Comparison of ENCODE assay signal across 12 cellular contexts in genomic region chr17:2687074-2687418, GRCh38. TPM values are rescaled to one million over a fixed set of nuclear protein-coding genes. Genes with fewer than 3 reads are reported as not detected.
A peak's percentile ranks its signal among the peaks of the same experiment; 100 is the strongest.
DNase-seq lines count a peak whose midpoint lies in the region; ATAC-seq, FAIRE-seq and TF ChIP-seq lines count a peak whose summit lies in the region.
"Had no signal": no experiment of that assay in that cellular context is flagged by ENCODE, and none has a peak within 500 bp of the region (broad histone marks: within the 10 kb centered on the region; RNA-seq: fewer than 3 reads in every experiment).

No MANE protein-coding gene starts in this region.

- H3K36me3 ChIP-seq in adrenal gland (replicated peaks in 1 of 2) (peaks cover 0 to 42% of the 10 kb centered on the region in 2 donors), testis (ENCODE audit: low read depth, missing control alignments) (no peaks in the 10 kb centered on the region)
- peaks cover 0 to 48% (median 11%) of the 10 kb centered on the region in 3 experiments for H3K36me3 ChIP-seq in naive thymus-derived CD4-positive, alpha-beta T cell (ENCODE audit: control insufficient read depth in 2 of 3, insufficient read depth in 3 of 3, low read length in 3 of 3)

- no peaks in the 10 kb centered on the region for H3K27me3 ChIP-seq in adrenal gland
- H3K27me3 ChIP-seq in naive thymus-derived CD4-positive, alpha-beta T cell (ENCODE audit: control insufficient read depth in 2 of 2, insufficient read depth in 2 of 2, low read length in 2 of 2) = no peaks in the 10 kb centered on the region
- H3K27me3 ChIP-seq in testis = no peaks in the 10 kb centered on the region

- H3K4me2 ChIP-seq in A549 = no peak overlapping the region

- TF ChIP-seq CTCF in A549 (IDR thresholded peaks at IDR 0.05) (no peak), Calu3 (IDR thresholded peaks at IDR 0.05; ENCODE audit: unreplicated experiment) (no peak), adrenal gland (IDR thresholded peaks at IDR 0.05) (no peak), GM10266 (IDR thresholded peaks at IDR 0.05; ENCODE audit: control insufficient read depth, insufficient read depth, low read depth, missing control alignments) (no peak), testis (IDR thresholded peaks at IDR 0.05) (no peak)

- H3K4me1 ChIP-seq in A549 (peaks cover 24% of the 10 kb centered on the region), adrenal gland (replicated peaks in 1 of 2) (peaks cover 12 to 27% of the 10 kb centered on the region in 2 donors), testis (peaks cover 19% of the 10 kb centered on the region)
- H3K4me1 ChIP-seq in naive thymus-derived CD4-positive, alpha-beta T cell (ENCODE audit: control insufficient read depth in 2 of 2, insufficient read depth in 2 of 2, low read length in 2 of 2) = peaks cover 0 to 14% of the 10 kb centered on the region in 2 donors
- H3K4me1 ChIP-seq: HAP-1 had no signal

- TF ChIP-seq RAD21 in A549 (conservative IDR thresholded peaks at IDR 0.05 in 1 of 2, IDR thresholded peaks at IDR 0.05 in 1 of 2) = no peak

- H3K27ac ChIP-seq in A549 (peak overlapping the region in 1 of 2 experiments; percentile 30; a peak in 2 of 6 replicates), adrenal gland (peak overlapping the region in 4 of 5 donors; percentile 15 to 75 (median 56)), testis (no peak overlapping the region)
- peak overlapping the region; percentile 18 for H3K27ac ChIP-seq in naive thymus-derived CD4-positive, alpha-beta T cell (ENCODE audit: low read depth, low read length)

- no peak for TF ChIP-seq EP300 in A549 (IDR thresholded peaks at IDR 0.05)

- no TSS peak for BruUV-seq in Calu3 (replicated peaks; lab: Mats Ljungman, UMichigan)

- no peaks in the 10 kb centered on the region for H3K27me3 Mint-ChIP-seq in Calu3 (ENCODE audit: unreplicated experiment)
- no peaks in the 10 kb centered on the region for H3K27me3 Mint-ChIP-seq in naive thymus-derived CD4-positive, alpha-beta T cell
- H3K27me3 Mint-ChIP-seq: naive B cell had no signal

- H3K4me3 ChIP-seq in A549 (no peak overlapping the region), adrenal gland (no peak overlapping the region), testis (no peak overlapping the region)
- no peak overlapping the region for H3K4me3 ChIP-seq in naive thymus-derived CD4-positive, alpha-beta T cell (ENCODE audit: low read length)
- H3K4me3 ChIP-seq: HAP-1 had no signal

- no peak overlapping the region for H3K4me3 Mint-ChIP-seq in Calu3 (ENCODE audit: low read depth, unreplicated experiment)
- no peak overlapping the region for H3K4me3 Mint-ChIP-seq in naive thymus-derived CD4-positive, alpha-beta T cell
- H3K4me3 Mint-ChIP-seq: naive B cell had no signal

- peak overlapping the region; percentile 52 for H3K27ac Mint-ChIP-seq in Calu3 (ENCODE audit: unreplicated experiment)
- peak overlapping the region in 6 of 9 donors; percentile 34 to 74 (median 64) for H3K27ac Mint-ChIP-seq in naive thymus-derived CD4-positive, alpha-beta T cell

- POLR2A ChIA-PET in A549 (lab: Yijun Ruan, JAX) = interaction anchor here (0.7 to 1.2 kb wide), 2 partner anchors 20 to 94 kb away, joined by 3 to 8 read pairs; partner anchors contain the start of gene PAFAH1B1
- POLR2A ChIA-PET in naive thymus-derived CD4-positive, alpha-beta T cell (lab: Charles Lee) = interaction anchor here (1.2 kb wide), 1 partner anchor 8 kb away, joined by 4 read pairs; no protein-coding TSS in a partner anchor

- DNase-seq in A549 (ENCODE audit: low read depth in 1 of 2, low spot score in 1 of 2) (no peak), Calu3 (no peak), adrenal gland (no peak), GM19238 (ENCODE audit: insufficient read length, low spot score) (no peak), GM10266 (ENCODE audit: extremely low spot score) (no peak), testis (no peak)
- no peak for DNase-seq in naive thymus-derived CD4-positive, alpha-beta T cell
- DNase-seq: naive B cell, NCI-H1930 had no signal

- peaks cover 54% of the 10 kb centered on the region for H3K36me3 Mint-ChIP-seq in Calu3 (ENCODE audit: insufficient read depth, unreplicated experiment)
- peaks cover 0 to 10% (median 6%) of the 10 kb centered on the region in 5 donors for H3K36me3 Mint-ChIP-seq in naive thymus-derived CD4-positive, alpha-beta T cell
- H3K36me3 Mint-ChIP-seq: naive B cell had no signal

- H3K4me1 Mint-ChIP-seq in Calu3 (ENCODE audit: low read depth, unreplicated experiment) = no peaks in the 10 kb centered on the region
- peaks cover 2 to 5% (median 4%) of the 10 kb centered on the region in 7 donors for H3K4me1 Mint-ChIP-seq in naive thymus-derived CD4-positive, alpha-beta T cell

- intact Hi-C loops in Calu3 (cut with micrococcal nuclease; ENCODE audit: unreplicated experiment) (no loop called here), adrenal gland (cut with DNase I) (no loop called here), testis (cut with DNase I; ENCODE audit: low total_unique reads) (no loop called here)
- intact Hi-C loops in naive thymus-derived CD4-positive, alpha-beta T cell (cut with micrococcal nuclease) = no loop called here

- H3K9me3 Mint-ChIP-seq in Calu3 (ENCODE audit: low read depth, unreplicated experiment) = no peaks in the 10 kb centered on the region
- H3K9me3 Mint-ChIP-seq in naive thymus-derived CD4-positive, alpha-beta T cell = peaks cover 0 to 3% (median 0%) of the 10 kb centered on the region in 11 donors
- H3K9me3 Mint-ChIP-seq: naive B cell had no signal

- no peak for FAIRE-seq in A549 (lab: Jason Lieb, UNC)
- FAIRE-seq: GM19239 had no signal

- TF ChIP-seq POLR2A in A549 (IDR thresholded peaks at IDR 0.05; ENCODE audit: low read length) (no peak), adrenal gland (IDR thresholded peaks at IDR 0.05) (peak in 1 of 2 donors; percentile 30), testis (IDR thresholded peaks at IDR 0.05) (no peak)

- CTCF ChIA-PET in A549 (lab: Yijun Ruan, JAX) = interaction anchor here (1.0 to 3.3 kb wide), 6 partner anchors 9 to 305 kb away, joined by 3 to 18 read pairs (median 4); no protein-coding TSS in a partner anchor
- CTCF ChIA-PET in Calu3 (lab: Charles Lee) = no interaction called here
- CTCF ChIA-PET in naive thymus-derived CD4-positive, alpha-beta T cell (lab: Charles Lee) = no interaction called here

- 92% methylated on average over 6 of the region's 6 CpGs for WGBS in A549 (ENCODE audit: missing lambda C conversion rate)
- 70 to 80% (median 75%) methylated on average over 4 to 6 of the region's 6 CpGs for WGBS in adrenal gland, 4 donors
- 66 to 67% methylated on average over 6 of the region's 6 CpGs for WGBS in testis, 2 donors

- ATAC-seq in A549 (no peak; a peak in 1 of 6 replicates), GM19467 (IDR thresholded peaks at IDR 0.05; ENCODE audit: unreplicated experiment) (no peak)
- no peak for ATAC-seq in naive thymus-derived CD4-positive, alpha-beta T cell

- H3K9me3 ChIP-seq in A549 (no peaks in the 10 kb centered on the region), adrenal gland (replicated peaks in 1 of 3) (no peaks in the 10 kb centered on the region), testis (no peaks in the 10 kb centered on the region)
- no peaks in the 10 kb centered on the region for H3K9me3 ChIP-seq in naive thymus-derived CD4-positive, alpha-beta T cell (ENCODE audit: control insufficient read depth in 2 of 3, low read length in 3 of 3)
- H3K9me3 ChIP-seq: HAP-1 had no signal

TF ChIP-seq in A549, 52 proteins besides CTCF, POLR2A, EP300 and RAD21 (continues in another document):
- TF ChIP-seq REST (IDR thresholded peaks at IDR 0.05) (no peak), MYC (IDR thresholded peaks at IDR 0.05; ENCODE audit: borderline replicate concordance, low read length) (no peak), BHLHE40 (IDR thresholded peaks at IDR 0.05; ENCODE audit: low read depth, low read length) (no peak), CBX2 (IDR thresholded peaks at IDR 0.05; ENCODE audit: borderline replicate concordance, low read depth) (no peak), HOXA7 (CRISPR knock-in tag; IDR thresholded peaks at IDR 0.05) (peak; percentile 2; the same call in 1 of the 2 replicates), NPAS2 (CRISPR knock-in tag; IDR thresholded peaks at IDR 0.05; ENCODE audit: borderline replicate concordance) (no peak), TP53 (CRISPR knock-in tag; IDR thresholded peaks at IDR 0.05) (no peak)

RNA-seq across cellular contexts. Expression of gene CLUH, which starts 24.5 kb away (rescaled TPM):
- polyA plus RNA-seq in A549 (2011; rRNA removed) (23.5 and 23.6 TPM in 2 replicates), A549 (2017; fragmentation: RNase III; extraction: RNeasy Plus Mini Kit Qiagen cat#74134 plus additional on column Dnase treatment) (87.8 to 98.8 TPM (median 93.1 TPM) in 3 replicates), adrenal gland (100 to 1,000 TPM in 2 of 3 donors, 10 to 100 TPM in 1; 57.6 to 118 (median 109) TPM), testis (ENCODE audit: insufficient read depth, low read depth, low replicate concordance) (60.1 TPM)
- polyA plus RNA-seq in A549 (2012; cell fraction: cytosol; rRNA removed) = 105 and 145 TPM in 2 replicates
- 466 and 990 TPM in 2 replicates for polyA plus RNA-seq in A549 (2012; cell fraction: nucleus; rRNA removed)
- polyA minus RNA-seq in A549 (2011; rRNA and poly(A)+ RNA removed) = 18.8 and 35.7 TPM in 2 replicates
- total RNA-seq in Calu3 (2022) (103 and 113 TPM in 2 replicates), adrenal gland (100 to 1,000 TPM; 116 to 191 (median 135) TPM), testis (100 to 1,000 TPM; 173 to 183 TPM)
- total RNA-seq in naive thymus-derived CD4-positive, alpha-beta T cell = 10 to 100 TPM; 34.6 to 71.1 (median 48.8) TPM
- 10 to 100 TPM in 1 of 2 donors, 1 to 10 TPM in 1; 4.9 to 15.3 TPM for polyA plus RNA-seq in naive thymus-derived CD4-positive, alpha-beta T cell

Comparison
In these comparisons a context has a peak if more than half of its experiments do, and no peak if none do; other contexts are left out.
1. H3K27ac ChIP-seq: peak in adrenal gland (4 of 5) and naive thymus-derived CD4-positive, alpha-beta T cell (single experiment); none in testis (0 of 2).